1 cellular context compared by ENCODE assay signal in the genomic region with DNA sequence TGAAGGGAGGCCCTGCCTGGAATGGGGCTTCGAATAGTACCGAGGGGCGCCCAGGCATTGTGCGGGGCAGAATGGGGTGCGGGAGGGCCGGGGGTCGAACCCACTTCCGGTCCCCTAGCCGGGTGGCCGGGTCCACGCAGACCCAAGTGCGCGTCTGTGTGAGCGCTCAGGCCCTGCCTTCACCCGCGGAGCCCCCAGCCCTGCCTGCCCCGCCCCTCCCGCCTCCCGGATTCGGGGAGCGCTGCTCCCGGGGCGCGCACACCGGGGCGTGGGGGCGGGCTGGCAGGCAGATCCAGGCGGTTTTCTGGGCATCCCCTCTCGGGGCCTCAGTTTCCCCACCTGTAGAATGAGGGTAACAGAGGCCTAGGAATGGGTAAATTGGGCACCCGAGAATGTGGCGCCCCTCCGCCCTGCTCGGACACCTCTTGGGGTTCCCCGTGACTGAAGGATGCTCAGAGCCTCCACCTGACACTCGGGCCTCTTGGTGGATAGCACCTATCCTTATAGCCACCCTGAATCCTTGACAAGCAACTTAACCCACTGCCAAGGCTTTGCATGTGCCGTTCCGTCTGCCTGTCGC.
TF ChIP-seq lines count a peak whose summit lies in the region.

No MANE protein-coding gene starts in this region.

TF ChIP-seq in HEK293, 187 proteins besides CTCF, POLR2A, EP300 and RAD21 (continued from another document):
- TF ChIP-seq ZBTB26 (tag by site-specific recombination; optimal IDR thresholded peaks at IDR 0.05): peak; percentile 79
- TF ChIP-seq ZBTB8A (tag by site-specific recombination; IDR thresholded peaks at IDR 0.05): peak; percentile 55
- TF ChIP-seq ZNF335 (tag by site-specific recombination; conservative IDR thresholded peaks at IDR 0.05): peak; percentile 93
- TF ChIP-seq, protein P1, sequence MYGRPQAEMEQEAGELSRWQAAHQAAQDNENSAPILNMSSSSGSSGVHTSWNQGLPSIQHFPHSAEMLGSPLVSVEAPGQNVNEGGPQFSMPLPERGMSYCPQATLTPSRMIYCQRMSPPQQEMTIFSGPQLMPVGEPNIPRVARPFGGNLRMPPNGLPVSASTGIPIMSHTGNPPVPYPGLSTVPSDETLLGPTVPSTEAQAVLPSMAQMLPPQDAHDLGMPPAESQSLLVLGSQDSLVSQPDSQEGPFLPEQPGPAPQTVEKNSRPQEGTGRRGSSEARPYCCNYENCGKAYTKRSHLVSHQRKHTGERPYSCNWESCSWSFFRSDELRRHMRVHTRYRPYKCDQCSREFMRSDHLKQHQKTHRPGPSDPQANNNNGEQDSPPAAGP (tag by site-specific recombination; IDR thresholded peaks at IDR 0.05): peak; percentile 58; the same call in 1 of the 2 replicates
- TF ChIP-seq, protein P2, sequence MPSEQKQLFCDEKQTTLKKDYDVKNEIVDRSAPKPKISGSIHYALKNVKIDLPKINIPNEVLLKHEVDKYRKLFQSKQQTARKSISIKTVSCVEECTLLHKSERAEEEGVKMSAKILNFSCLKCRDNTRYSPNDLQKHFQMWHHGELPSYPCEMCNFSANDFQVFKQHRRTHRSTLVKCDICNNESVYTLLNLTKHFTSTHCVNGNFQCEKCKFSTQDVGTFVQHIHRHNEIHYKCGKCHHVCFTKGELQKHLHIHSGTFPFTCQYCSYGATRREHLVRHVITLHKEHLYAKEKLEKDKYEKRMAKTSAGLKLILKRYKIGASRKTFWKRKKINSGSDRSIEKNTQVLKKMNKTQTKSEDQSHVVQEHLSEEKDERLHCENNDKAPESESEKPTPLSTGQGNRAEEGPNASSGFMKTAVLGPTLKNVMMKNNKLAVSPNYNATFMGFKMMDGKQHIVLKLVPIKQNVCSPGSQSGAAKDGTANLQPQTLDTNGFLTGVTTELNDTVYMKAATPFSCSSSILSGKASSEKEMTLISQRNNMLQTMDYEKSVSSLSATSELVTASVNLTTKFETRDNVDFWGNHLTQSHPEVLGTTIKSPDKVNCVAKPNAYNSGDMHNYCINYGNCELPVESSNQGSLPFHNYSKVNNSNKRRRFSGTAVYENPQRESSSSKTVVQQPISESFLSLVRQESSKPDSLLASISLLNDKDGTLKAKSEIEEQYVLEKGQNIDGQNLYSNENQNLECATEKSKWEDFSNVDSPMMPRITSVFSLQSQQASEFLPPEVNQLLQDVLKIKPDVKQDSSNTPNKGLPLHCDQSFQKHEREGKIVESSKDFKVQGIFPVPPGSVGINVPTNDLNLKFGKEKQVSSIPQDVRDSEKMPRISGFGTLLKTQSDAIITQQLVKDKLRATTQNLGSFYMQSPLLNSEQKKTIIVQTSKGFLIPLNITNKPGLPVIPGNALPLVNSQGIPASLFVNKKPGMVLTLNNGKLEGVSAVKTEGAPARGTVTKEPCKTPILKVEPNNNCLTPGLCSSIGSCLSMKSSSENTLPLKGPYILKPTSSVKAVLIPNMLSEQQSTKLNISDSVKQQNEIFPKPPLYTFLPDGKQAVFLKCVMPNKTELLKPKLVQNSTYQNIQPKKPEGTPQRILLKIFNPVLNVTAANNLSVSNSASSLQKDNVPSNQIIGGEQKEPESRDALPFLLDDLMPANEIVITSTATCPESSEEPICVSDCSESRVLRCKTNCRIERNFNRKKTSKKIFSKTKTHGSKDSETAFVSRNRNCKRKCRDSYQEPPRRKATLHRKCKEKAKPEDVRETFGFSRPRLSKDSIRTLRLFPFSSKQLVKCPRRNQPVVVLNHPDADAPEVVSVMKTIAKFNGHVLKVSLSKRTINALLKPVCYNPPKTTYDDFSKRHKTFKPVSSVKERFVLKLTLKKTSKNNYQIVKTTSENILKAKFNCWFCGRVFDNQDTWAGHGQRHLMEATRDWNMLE (tag by site-specific recombination; conservative IDR thresholded peaks at IDR 0.05; ENCODE audit: low read depth): no peak
- TF ChIP-seq ZFP69B (tag by site-specific recombination; IDR thresholded peaks at IDR 0.05): no peak
- 0 out of 2 replicates have a peak, but pooled peaks have one; percentile 9 for TF ChIP-seq KLF1 (tag by site-specific recombination; IDR thresholded peaks at IDR 0.05)
- peak; percentile 64 for TF ChIP-seq KLF9 (tag by site-specific recombination; IDR thresholded peaks at IDR 0.05; ENCODE audit: low read depth)
- TF ChIP-seq, protein P3, sequence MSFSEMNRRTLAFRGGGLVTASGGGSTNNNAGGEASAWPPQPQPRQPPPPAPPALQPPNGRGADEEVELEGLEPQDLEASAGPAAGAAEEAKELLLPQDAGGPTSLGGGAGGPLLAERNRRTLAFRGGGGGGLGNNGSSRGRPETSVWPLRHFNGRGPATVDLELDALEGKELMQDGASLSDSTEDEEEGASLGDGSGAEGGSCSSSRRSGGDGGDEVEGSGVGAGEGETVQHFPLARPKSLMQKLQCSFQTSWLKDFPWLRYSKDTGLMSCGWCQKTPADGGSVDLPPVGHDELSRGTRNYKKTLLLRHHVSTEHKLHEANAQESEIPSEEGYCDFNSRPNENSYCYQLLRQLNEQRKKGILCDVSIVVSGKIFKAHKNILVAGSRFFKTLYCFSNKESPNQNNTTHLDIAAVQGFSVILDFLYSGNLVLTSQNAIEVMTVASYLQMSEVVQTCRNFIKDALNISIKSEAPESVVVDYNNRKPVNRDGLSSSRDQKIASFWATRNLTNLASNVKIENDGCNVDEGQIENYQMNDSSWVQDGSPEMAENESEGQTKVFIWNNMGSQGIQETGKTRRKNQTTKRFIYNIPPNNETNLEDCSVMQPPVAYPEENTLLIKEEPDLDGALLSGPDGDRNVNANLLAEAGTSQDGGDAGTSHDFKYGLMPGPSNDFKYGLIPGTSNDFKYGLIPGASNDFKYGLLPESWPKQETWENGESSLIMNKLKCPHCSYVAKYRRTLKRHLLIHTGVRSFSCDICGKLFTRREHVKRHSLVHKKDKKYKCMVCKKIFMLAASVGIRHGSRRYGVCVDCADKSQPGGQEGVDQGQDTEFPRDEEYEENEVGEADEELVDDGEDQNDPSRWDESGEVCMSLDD (tag by site-specific recombination; IDR thresholded peaks at IDR 0.05): peak; percentile 93
- peak; percentile 4; the same call in 1 of the 2 replicates for TF ChIP-seq ZBTB20 (tag by site-specific recombination; IDR thresholded peaks at IDR 0.05)
- peak; percentile 74 for TF ChIP-seq SCRT2 (tag by site-specific recombination; IDR thresholded peaks at IDR 0.05)
- no peak for TF ChIP-seq ZSCAN5A (tag by site-specific recombination; IDR thresholded peaks at IDR 0.05)
- TF ChIP-seq ZBTB7A (tag by site-specific recombination; IDR thresholded peaks at IDR 0.05; ENCODE audit: low read depth): peak; percentile 92; the same call in 1 of the 2 replicates
- TF ChIP-seq ZNF248 (tag by site-specific recombination; IDR thresholded peaks at IDR 0.05): no peak
- TF ChIP-seq, protein P4, sequence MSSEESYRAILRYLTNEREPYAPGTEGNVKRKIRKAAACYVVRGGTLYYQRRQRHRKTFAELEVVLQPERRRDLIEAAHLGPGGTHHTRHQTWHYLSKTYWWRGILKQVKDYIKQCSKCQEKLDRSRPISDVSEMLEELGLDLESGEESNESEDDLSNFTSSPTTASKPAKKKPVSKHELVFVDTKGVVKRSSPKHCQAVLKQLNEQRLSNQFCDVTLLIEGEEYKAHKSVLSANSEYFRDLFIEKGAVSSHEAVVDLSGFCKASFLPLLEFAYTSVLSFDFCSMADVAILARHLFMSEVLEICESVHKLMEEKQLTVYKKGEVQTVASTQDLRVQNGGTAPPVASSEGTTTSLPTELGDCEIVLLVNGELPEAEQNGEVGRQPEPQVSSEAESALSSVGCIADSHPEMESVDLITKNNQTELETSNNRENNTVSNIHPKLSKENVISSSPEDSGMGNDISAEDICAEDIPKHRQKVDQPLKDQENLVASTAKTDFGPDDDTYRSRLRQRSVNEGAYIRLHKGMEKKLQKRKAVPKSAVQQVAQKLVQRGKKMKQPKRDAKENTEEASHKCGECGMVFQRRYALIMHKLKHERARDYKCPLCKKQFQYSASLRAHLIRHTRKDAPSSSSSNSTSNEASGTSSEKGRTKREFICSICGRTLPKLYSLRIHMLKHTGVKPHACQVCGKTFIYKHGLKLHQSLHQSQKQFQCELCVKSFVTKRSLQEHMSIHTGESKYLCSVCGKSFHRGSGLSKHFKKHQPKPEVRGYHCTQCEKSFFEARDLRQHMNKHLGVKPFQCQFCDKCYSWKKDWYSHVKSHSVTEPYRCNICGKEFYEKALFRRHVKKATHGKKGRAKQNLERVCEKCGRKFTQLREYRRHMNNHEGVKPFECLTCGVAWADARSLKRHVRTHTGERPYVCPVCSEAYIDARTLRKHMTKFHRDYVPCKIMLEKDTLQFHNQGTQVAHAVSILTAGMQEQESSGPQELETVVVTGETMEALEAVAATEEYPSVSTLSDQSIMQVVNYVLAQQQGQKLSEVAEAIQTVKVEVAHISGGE (tag by site-specific recombination; conservative IDR thresholded peaks at IDR 0.05; ENCODE audit: low read depth): peak; percentile 54
TF ChIP-seq in HEK293: peak in this region for 14.
